In genomic region chr1:46718727-46719622, GRCh38 we compare ENCODE assay signal across 8 cellular contexts. TPM values are rescaled to one million over a fixed set of nuclear protein-coding genes. Genes with fewer than 3 reads are reported as not detected.
DNase-seq lines count a peak whose midpoint lies in the region; ATAC-seq, FAIRE-seq and TF ChIP-seq lines count a peak whose summit lies in the region.

EFCAB14 (minus strand) TSS chr1:46719114; CDS start chr1:46718087, 1,027 bp downstream.

- no peaks in the 10 kb centered on the region for H3K9me3 ChIP-seq in keratinocyte (ENCODE audit: control insufficient read depth, low read depth, low read length)

- TF ChIP-seq CTCF in AG10803 (conservative IDR thresholded peaks at IDR 0.05; ENCODE audit: low read length) (no peak), keratinocyte (optimal IDR thresholded peaks at IDR 0.05 in 1 of 3, IDR thresholded peaks at IDR 0.05 in 1 of 3, conservative IDR thresholded peaks at IDR 0.05 in 1 of 3; ENCODE audit: extremely low read depth in 1 of 3, insufficient read depth in 2 of 3, low read length in 3 of 3) (no peak)

- H4K20me1 ChIP-seq in keratinocyte (ENCODE audit: control insufficient read depth, extremely low read depth, insufficient read depth, low read length) = no peaks in the 10 kb centered on the region

- H3K27ac ChIP-seq in keratinocyte (ENCODE audit: control insufficient read depth, insufficient read depth, low read length) = peak within 1 kb of the TSS; percentile 77

- peaks cover 10 to 12% of the 10 kb centered on the region in 2 experiments for H3K36me3 ChIP-seq in keratinocyte (ENCODE audit: control insufficient read depth in 2 of 2, extremely low read depth in 1 of 2, insufficient read depth in 2 of 2, low read length in 2 of 2)

- no peaks in the 10 kb centered on the region for H3K27me3 ChIP-seq in keratinocyte (ENCODE audit: control insufficient read depth, extremely low read depth, insufficient read depth, low read length)

- H3K79me2 ChIP-seq in keratinocyte (ENCODE audit: control insufficient read depth, insufficient read depth, low read length) = peaks cover 34% of the 10 kb centered on the region

- peak within 1 kb of the TSS; percentile 75 for H2AFZ ChIP-seq in keratinocyte (ENCODE audit: control insufficient read depth, low read length)

- H3K4me1 ChIP-seq in keratinocyte (ENCODE audit: control insufficient read depth, extremely low read depth, insufficient read depth, low read length) = peaks cover 22% of the 10 kb centered on the region

- DNase-seq in AG10803 (ENCODE audit: low read depth) (peak; percentile 86), NCI-H460 (ENCODE audit: extremely low read depth, low read depth) (peak; percentile 87), cerebellum (ENCODE audit: low spot score) (peak; percentile 95), keratinocyte (ENCODE audit: low read depth, low spot score) (peak; percentile 85)
- peak; percentile 99 for DNase-seq in activated CD4-positive, alpha-beta T cell treated with anti-CD3 and anti-CD28 coated beads for 1 hour
- peak; percentile 99 to 100 for DNase-seq in stimulated activated CD4-positive, alpha-beta T cell treated with anti-CD3 and anti-CD28 coated beads, Interleukin-15, amount 100 ng/mL, for 1 hour (ENCODE audit: low read depth in 1 of 2, low spot score in 1 of 2)

- no peaks in the 10 kb centered on the region for H3K9me1 ChIP-seq in keratinocyte (ENCODE audit: control insufficient read depth, extremely low read depth, insufficient read depth, low read length)

- peak; percentile 77 for FAIRE-seq in keratinocyte (lab: Jason Lieb, UNC)

- dilution Hi-C loops in keratinocyte (cut with MboI; ENCODE audit: extremely low pct_ligation_motif_present, low sequenced_read_pairs) = no loop called here

- H3K4me2 ChIP-seq in keratinocyte (ENCODE audit: control insufficient read depth, extremely low read depth, insufficient read depth, low read depth, low read length) = peak within 1 kb of the TSS; percentile 91

- peak; percentile 98 for ATAC-seq in GM19043 (IDR thresholded peaks at IDR 0.05; ENCODE audit: low read depth, unreplicated experiment)
- ATAC-seq in HG03378 (IDR thresholded peaks at IDR 0.05; ENCODE audit: unreplicated experiment) = peak; percentile 92

- H3K4me3 ChIP-seq in AG10803 (ENCODE audit: low read length) = peak within 1 kb of the TSS; percentile 66
- peak within 1 kb of the TSS; percentile 82 to 86 (median 86) for H3K4me3 ChIP-seq in keratinocyte (ENCODE audit: control insufficient read depth in 2 of 3, extremely low read depth in 1 of 3, insufficient read depth in 2 of 3, low read depth in 1 of 3, low read length in 3 of 3)

- H3K9ac ChIP-seq in keratinocyte (ENCODE audit: control insufficient read depth, extremely low read depth, insufficient read depth, low read length) = peak within 1 kb of the TSS; percentile 88

RNA-seq across cellular contexts. Expression of gene EFCAB14, which starts in this region (rescaled TPM):
- 41.2 and 43.0 TPM in 2 replicates for total RNA-seq in NCI-H460 (2014; rRNA removed; shearing (Covaris generic))
- 14.5 and 20.7 TPM in 2 replicates for polyA plus RNA-seq in NCI-H460 (2014; cell fraction: nucleus; rRNA removed)
- 29.3 TPM for total RNA-seq in cerebellum
- 47.8 to 61.8 TPM (median 59.9 TPM) in 3 replicates for polyA plus RNA-seq in keratinocyte
- 44.5 TPM for polyA plus RNA-seq in keratinocyte (2011; ENCODE audit: low read depth)
- polyA plus RNA-seq in keratinocyte (2011; cell fraction: cytosol; rRNA removed) = 50.0 and 86.6 TPM in 2 replicates
- polyA plus RNA-seq in keratinocyte (2011; cell fraction: nucleus; rRNA removed) = 49.6 and 50.9 TPM in 2 replicates
- 29.5 and 44.5 TPM in 2 replicates for polyA plus RNA-seq in keratinocyte (2012; ENCODE audit: low replicate concordance)
- 31.4 to 72.8 TPM (median 51.9 TPM) in 3 replicates for polyA minus RNA-seq in keratinocyte
- polyA minus RNA-seq in keratinocyte (2011; cell fraction: cytosol; rRNA and poly(A)+ RNA removed) = 47.4 TPM
- polyA minus RNA-seq in keratinocyte (2011; cell fraction: nucleus; rRNA and poly(A)+ RNA removed) = 28.1 and 49.9 TPM in 2 replicates

Comparison
In these comparisons a context has a peak if more than half of its experiments do, and no peak if none do; other contexts are left out.
1. Peak in every context shown above with its lines: DNase-seq, ATAC-seq, H3K4me3 ChIP-seq and H3K27ac ChIP-seq.